32 cellular contexts compared by ENCODE assay signal in the genomic region with DNA sequence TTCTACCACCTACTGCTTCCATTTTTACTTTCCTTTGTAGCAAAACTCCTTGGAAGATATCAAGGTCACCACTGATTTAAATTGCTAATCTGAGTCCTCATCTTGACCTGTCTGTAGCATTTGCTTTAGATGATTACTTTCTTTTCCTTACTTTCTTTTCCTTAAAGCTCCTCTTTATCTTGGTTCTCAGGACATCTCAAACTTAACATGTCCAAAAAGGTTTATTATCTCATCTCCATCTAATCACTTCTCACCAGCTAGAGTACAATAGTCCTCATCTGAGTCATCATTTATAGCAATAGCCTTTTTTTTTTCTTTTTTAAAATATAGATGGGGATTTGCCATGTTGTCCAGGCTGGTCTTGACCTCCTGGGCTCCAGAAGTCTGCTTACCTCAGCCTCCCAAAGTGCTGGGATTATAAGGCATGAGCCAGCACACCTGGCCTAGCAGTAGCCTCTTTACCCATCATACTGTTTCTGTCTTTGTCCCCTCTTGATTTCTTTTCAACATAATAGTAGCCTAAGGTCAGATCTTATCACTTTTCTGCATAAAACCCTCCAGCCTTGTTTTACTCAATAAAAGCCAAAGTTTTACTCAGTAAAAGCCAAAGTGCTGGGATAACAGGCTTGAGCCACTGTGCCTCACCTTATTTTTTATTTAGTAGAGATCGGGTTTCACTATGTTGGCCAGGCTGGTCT. TPM values are rescaled to one million over a fixed set of nuclear protein-coding genes. Genes with fewer than 3 reads are reported as not detected.
DNase-seq lines count a peak whose midpoint lies in the region; ATAC-seq and TF ChIP-seq lines count a peak whose summit lies in the region.
"Had no signal": no experiment of that assay in that cellular context is flagged by ENCODE, and none has a peak within 500 bp of the region (broad histone marks: within the 10 kb centered on the region; RNA-seq: fewer than 3 reads in every experiment).

No MANE protein-coding gene starts in this region.

- peak overlapping the region; percentile 80 for H3K27ac Mint-ChIP-seq in activated T-cell treated with anti-CD3 and anti-CD28 coated beads, Interleukin-2, amount 50 U/mL, for 72 hours
- peak overlapping the region; percentile 9 for H3K27ac Mint-ChIP-seq in T-helper 2 cell treated with Interferon-gamma antibody and Interleukin-4, amounts not matched to agents 5 μg/mL and 100 μg/mL, for 36 hours
- no peak overlapping the region for H3K27ac Mint-ChIP-seq in CD8-positive, alpha-beta T cell
- H3K27ac Mint-ChIP-seq: activated CD8-positive, alpha-beta T cell treated with anti-CD3 and anti-CD28 coated beads for 36 hours; activated naive CD8-positive, alpha-beta T cell; CD4-positive, alpha-beta T cell had no signal

- H3K9me3 ChIP-seq in CD8-positive, alpha-beta T cell (ENCODE audit: low read length): no peaks in the 10 kb centered on the region
- H3K9me3 ChIP-seq: psoas muscle, sigmoid colon, suprapubic skin, uterus had no signal

- no peak for TF ChIP-seq CTCF in fibroblast of pulmonary artery (IDR thresholded peaks at IDR 0.05; ENCODE audit: low read length, missing control alignments)
- no peak for TF ChIP-seq CTCF in CD8-positive, alpha-beta T cell (IDR thresholded peaks at IDR 0.05)

- no peak for ATAC-seq in activated T-cell treated with anti-CD3 and anti-CD28 coated beads, Interleukin-2, amount 50 U/mL, for 72 hours (replicated peaks in 1 of 2)
- ATAC-seq in CD8-positive, alpha-beta T cell: no peak
- ATAC-seq: activated CD8-positive, alpha-beta T cell treated with anti-CD3 and anti-CD28 coated beads for 36 hours; left ventricle myocardium superior; naive thymus-derived CD4-positive, alpha-beta T cell; PC-3; psoas muscle had no signal

- POLR2A ChIA-PET in CD8-positive, alpha-beta T cell (lab: Charles Lee): no interaction called here

- no peaks in the 10 kb centered on the region for H3K27me3 ChIP-seq in CD8-positive, alpha-beta T cell (ENCODE audit: insufficient read depth, low read length)
- H3K27me3 ChIP-seq: cardiac muscle cell, sigmoid colon, suprapubic skin, uterus had no signal

- peaks cover 2 to 20% of the 10 kb centered on the region in 2 donors for H3K36me3 Mint-ChIP-seq in activated T-cell treated with anti-CD3 and anti-CD28 coated beads, Interleukin-2, amount 50 U/mL, for 72 hours (ENCODE audit: insufficient read depth in 2 of 2)
- peaks cover 21% of the 10 kb centered on the region for H3K36me3 Mint-ChIP-seq in T-helper 2 cell treated with Interferon-gamma antibody and Interleukin-4, amounts not matched to agents 5 μg/mL and 100 μg/mL, for 36 hours (ENCODE audit: low read depth)
- H3K36me3 Mint-ChIP-seq in CD8-positive, alpha-beta T cell: peaks cover 59% of the 10 kb centered on the region

- no peaks in the 10 kb centered on the region for H3K4me1 ChIP-seq in CD8-positive, alpha-beta T cell (ENCODE audit: insufficient read depth, low read length)
- H3K4me1 ChIP-seq: suprapubic skin, uterus had no signal

- H3K36me3 ChIP-seq in CD8-positive, alpha-beta T cell (ENCODE audit: insufficient read depth, low read length): peaks cover 14% of the 10 kb centered on the region

- no peak for DNase-seq in activated T-cell treated with anti-CD3 and anti-CD28 coated beads, Interleukin-2, amount 50 U/mL, for 72 hours
- DNase-seq in activated T-cell treated with anti-CD3 and anti-CD28 coated beads, Interleukin-2, amount 50 U/mL, for 48 hours: no peak
- DNase-seq in T-helper 2 cell treated with Interferon-gamma antibody and Interleukin-4, amounts not matched to agents 5 μg/mL and 100 μg/mL, for 36 hours (ENCODE audit: low spot score): no peak
- DNase-seq in fibroblast of pulmonary artery (ENCODE audit: low read depth) (peak; percentile 13), cardiac septum (ENCODE audit: low spot score) (no peak), ecto neural progenitor cell (ENCODE audit: low spot score) (no peak), head of caudate nucleus (no peak)
- DNase-seq in CD8-positive, alpha-beta T cell: no peak
- DNase-seq: activated CD8-positive, alpha-beta T cell treated with anti-CD3 and anti-CD28 coated beads for 36 hours; aorta; CD4-positive, alpha-beta T cell; cortex of kidney; GOT3; KBM-7; left ventricle myocardium superior; midbrain; naive thymus-derived CD4-positive, alpha-beta T cell; NCI-H1436; NCI-H2107; NCI-H446 treated with DMSO at 0.1 percent for 48 hours; NCI-H82; PC-3; psoas muscle; sigmoid colon; stimulated activated CD4-positive, alpha-beta T cell treated with anti-CD3 and anti-CD28 coated beads, Interleukin-15, amount 100 ng/mL, for 24 hours; stimulated activated naive CD4-positive, alpha-beta T cell; T1000; uterus had no signal

- CTCF ChIA-PET in CD8-positive, alpha-beta T cell (lab: Charles Lee): interaction anchor here (0.7 to 1.2 kb wide), 2 partner anchors 9 to 502 kb away, joined by 4 to 8 read pairs; no protein-coding TSS in a partner anchor

- intact Hi-C loops in cardiac septum (cut with DNase I): no loop called here
- intact Hi-C loops in CD8-positive, alpha-beta T cell (cut with DNase I, micrococcal nuclease): no loop called here
- intact Hi-C loops in head of caudate nucleus (cut with DNase I): no loop called here

- no peaks in the 10 kb centered on the region for H3K27me3 Mint-ChIP-seq in activated T-cell treated with anti-CD3 and anti-CD28 coated beads, Interleukin-2, amount 50 U/mL, for 72 hours (ENCODE audit: low read depth)
- H3K27me3 Mint-ChIP-seq in T-helper 2 cell treated with Interferon-gamma antibody and Interleukin-4, amounts not matched to agents 5 μg/mL and 100 μg/mL, for 36 hours (ENCODE audit: low read depth): no peaks in the 10 kb centered on the region
- H3K27me3 Mint-ChIP-seq in CD8-positive, alpha-beta T cell (ENCODE audit: low read depth): no peaks in the 10 kb centered on the region
- H3K27me3 Mint-ChIP-seq: activated CD8-positive, alpha-beta T cell treated with anti-CD3 and anti-CD28 coated beads for 36 hours; activated naive CD8-positive, alpha-beta T cell; CD4-positive, alpha-beta T cell; naive thymus-derived CD4-positive, alpha-beta T cell had no signal

- peaks cover 9% of the 10 kb centered on the region for H3K4me1 Mint-ChIP-seq in activated T-cell treated with anti-CD3 and anti-CD28 coated beads, Interleukin-2, amount 50 U/mL, for 72 hours (ENCODE audit: low read depth)
- H3K4me1 Mint-ChIP-seq in T-helper 2 cell treated with Interferon-gamma antibody and Interleukin-4, amounts not matched to agents 5 μg/mL and 100 μg/mL, for 36 hours (ENCODE audit: low read depth): peaks cover 12% of the 10 kb centered on the region
- no peaks in the 10 kb centered on the region for H3K4me1 Mint-ChIP-seq in CD8-positive, alpha-beta T cell (ENCODE audit: low read depth)

- H3K4me3 ChIP-seq in fibroblast of pulmonary artery (replicated peaks; ENCODE audit: low read depth, low read length): no peak overlapping the region
- no peak overlapping the region for H3K4me3 ChIP-seq in CD8-positive, alpha-beta T cell (ENCODE audit: low read depth, low read length)
- H3K4me3 ChIP-seq: cardiac muscle cell, psoas muscle, sigmoid colon, suprapubic skin, uterus had no signal

- H3K9me3 Mint-ChIP-seq in activated T-cell treated with anti-CD3 and anti-CD28 coated beads, Interleukin-2, amount 50 U/mL, for 72 hours: no peaks in the 10 kb centered on the region
- H3K9me3 Mint-ChIP-seq in T-helper 2 cell treated with Interferon-gamma antibody and Interleukin-4, amounts not matched to agents 5 μg/mL and 100 μg/mL, for 36 hours: no peaks in the 10 kb centered on the region
- no peaks in the 10 kb centered on the region for H3K9me3 Mint-ChIP-seq in CD8-positive, alpha-beta T cell
- H3K9me3 Mint-ChIP-seq: activated CD8-positive, alpha-beta T cell treated with anti-CD3 and anti-CD28 coated beads for 36 hours; CD4-positive, alpha-beta T cell; naive thymus-derived CD4-positive, alpha-beta T cell had no signal

- no peak overlapping the region for H3K4me3 Mint-ChIP-seq in activated T-cell treated with anti-CD3 and anti-CD28 coated beads, Interleukin-2, amount 50 U/mL, for 72 hours
- no peak overlapping the region for H3K4me3 Mint-ChIP-seq in T-helper 2 cell treated with Interferon-gamma antibody and Interleukin-4, amounts not matched to agents 5 μg/mL and 100 μg/mL, for 36 hours
- no peak overlapping the region for H3K4me3 Mint-ChIP-seq in CD8-positive, alpha-beta T cell
- H3K4me3 Mint-ChIP-seq: activated CD8-positive, alpha-beta T cell treated with anti-CD3 and anti-CD28 coated beads for 36 hours; activated naive CD8-positive, alpha-beta T cell; CD4-positive, alpha-beta T cell; naive thymus-derived CD4-positive, alpha-beta T cell had no signal

- H3K27ac ChIP-seq in CD8-positive, alpha-beta T cell (ENCODE audit: low read depth, low read length): no peak overlapping the region
- H3K27ac ChIP-seq: cardiac muscle cell, psoas muscle, suprapubic skin had no signal

RNA-seq across cellular contexts. Expression of a gene that starts 32.9 kb away (rescaled TPM):
- total RNA-seq in activated T-cell treated with anti-CD3 and anti-CD28 coated beads, Interleukin-2, amount 50 U/mL, for 72 hours: 1 to 10 TPM; 1.3 to 1.6 TPM
- total RNA-seq in cardiac septum: 1.0 TPM
- 1 to 10 TPM in 1 of 2 experiments, not detected in 1; 1.2 TPM for total RNA-seq in CD8-positive, alpha-beta T cell
- total RNA-seq: A172 had no signal

RNA-seq across cellular contexts. Expression of a gene that starts 59.7 kb away (rescaled TPM):
- total RNA-seq in activated T-cell treated with anti-CD3 and anti-CD28 coated beads, Interleukin-2, amount 50 U/mL, for 72 hours: 10 to 100 TPM; 33.1 TPM
- total RNA-seq in cardiac septum: 49.3 TPM
- total RNA-seq in CD8-positive, alpha-beta T cell: 10 to 100 TPM; 20.2 to 21.0 TPM
